ENCODE assay signal across 1 cellular context in the genomic region with DNA sequence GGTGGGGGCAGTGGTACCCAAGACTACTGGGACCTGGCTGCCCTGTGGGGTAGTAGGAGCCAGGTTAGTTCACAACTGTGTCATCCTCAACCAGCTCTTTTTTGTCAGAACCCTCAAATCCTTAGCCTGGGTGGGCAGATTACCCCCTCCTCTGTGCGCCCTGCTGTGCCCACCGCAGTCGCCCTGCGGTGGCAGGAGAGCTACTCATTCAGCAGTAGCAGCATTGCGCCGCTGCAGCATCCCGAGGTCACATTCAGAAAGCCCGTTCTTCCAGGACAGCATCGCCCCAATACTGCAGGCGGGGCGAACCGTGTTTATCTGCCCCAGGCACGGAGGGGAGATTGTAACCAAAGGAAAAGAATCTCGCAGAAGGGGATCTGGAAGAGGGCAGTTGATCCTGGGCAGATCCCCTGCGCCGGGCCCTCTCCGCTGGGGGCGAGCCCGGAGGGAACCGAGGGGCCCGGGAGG.
TF ChIP-seq lines count a peak whose summit lies in the region.

No MANE protein-coding gene starts in this region.

TF ChIP-seq in A549, 52 proteins besides CTCF, POLR2A, EP300 and RAD21 (continued from another document):
- TF ChIP-seq, protein P1, sequence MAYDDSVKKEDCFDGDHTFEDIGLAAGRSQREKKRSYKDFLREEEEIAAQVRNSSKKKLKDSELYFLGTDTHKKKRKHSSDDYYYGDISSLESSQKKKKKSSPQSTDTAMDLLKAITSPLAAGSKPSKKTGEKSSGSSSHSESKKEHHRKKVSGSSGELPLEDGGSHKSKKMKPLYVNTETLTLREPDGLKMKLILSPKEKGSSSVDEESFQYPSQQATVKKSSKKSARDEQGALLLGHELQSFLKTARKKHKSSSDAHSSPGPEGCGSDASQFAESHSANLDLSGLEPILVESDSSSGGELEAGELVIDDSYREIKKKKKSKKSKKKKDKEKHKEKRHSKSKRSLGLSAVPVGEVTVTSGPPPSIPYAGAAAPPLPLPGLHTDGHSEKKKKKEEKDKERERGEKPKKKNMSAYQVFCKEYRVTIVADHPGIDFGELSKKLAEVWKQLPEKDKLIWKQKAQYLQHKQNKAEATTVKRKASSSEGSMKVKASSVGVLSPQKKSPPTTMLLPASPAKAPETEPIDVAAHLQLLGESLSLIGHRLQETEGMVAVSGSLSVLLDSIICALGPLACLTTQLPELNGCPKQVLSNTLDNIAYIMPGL (CRISPR knock-in tag; IDR thresholded peaks at IDR 0.05; ENCODE audit: borderline replicate concordance) = no peak
- TF ChIP-seq HDAC2 (IDR thresholded peaks at IDR 0.05) = no peak
- TF ChIP-seq CBX2 (IDR thresholded peaks at IDR 0.05; ENCODE audit: borderline replicate concordance, low read depth) = no peak
- no peak for TF ChIP-seq HOXB5 (CRISPR knock-in tag; IDR thresholded peaks at IDR 0.05)
- TF ChIP-seq MAZ (IDR thresholded peaks at IDR 0.05; ENCODE audit: borderline replicate concordance, low read depth, low read length) = no peak
